ENCODE assay signal across 8 cellular contexts in the genomic region with DNA sequence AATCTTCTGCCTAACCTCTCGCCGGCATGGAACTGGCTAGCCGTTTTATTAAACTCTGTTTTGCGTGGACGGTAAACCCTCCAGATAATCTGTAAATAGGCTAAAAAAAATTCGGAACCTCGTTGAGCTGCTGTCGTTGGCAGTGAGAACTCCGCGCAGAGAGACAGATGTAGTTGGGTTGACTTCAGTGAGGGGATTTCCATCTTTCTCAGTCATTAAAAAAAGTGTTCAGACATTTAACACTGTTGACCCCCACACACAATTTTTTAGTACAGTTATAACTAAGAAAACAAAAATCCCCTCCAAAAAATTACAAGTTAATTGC. TPM values are rescaled to one million over a fixed set of nuclear protein-coding genes. Genes with fewer than 3 reads are reported as not detected.
DNase-seq lines count a peak whose midpoint lies in the region; ATAC-seq and TF ChIP-seq lines count a peak whose summit lies in the region.

No MANE protein-coding gene starts in this region.

- no peaks in the 10 kb centered on the region for H3K9me3 Mint-ChIP-seq in neural crest cell

- H3K4me3 Mint-ChIP-seq in neural crest cell: peak overlapping the region; percentile 94

- H3K4me3 ChIP-seq in DND-41 (ENCODE audit: low read depth in 1 of 2, low read length in 2 of 2): peak overlapping the region; percentile 93 to 96

- H3K36me3 ChIP-seq in DND-41 (ENCODE audit: insufficient read depth, low read length): peaks cover 44% of the 10 kb centered on the region

- peaks cover 64% of the 10 kb centered on the region for H3K79me2 ChIP-seq in DND-41 (ENCODE audit: insufficient read depth, low read length)

- peak overlapping the region; percentile 93 for H3K9ac ChIP-seq in DND-41 (ENCODE audit: low read depth, low read length)

- no peaks in the 10 kb centered on the region for H3K9me3 ChIP-seq in DND-41 (ENCODE audit: insufficient read depth, low read length, severe bottlenecking)

- H3K27ac ChIP-seq in DND-41 (ENCODE audit: low read length): peak overlapping the region; percentile 96

- no peaks in the 10 kb centered on the region for H3K27me3 ChIP-seq in DND-41 (ENCODE audit: insufficient read depth, low read length, poor library complexity)

- H3K27me3 Mint-ChIP-seq in neural crest cell (ENCODE audit: low read depth): no peaks in the 10 kb centered on the region

- peaks cover 52% of the 10 kb centered on the region for H3K4me1 ChIP-seq in DND-41 (ENCODE audit: insufficient read depth, low read length)

- TF ChIP-seq CTCF in DND-41 (IDR thresholded peaks at IDR 0.05; ENCODE audit: borderline replicate concordance, extremely low read depth, low read length, poor library complexity, severe bottlenecking) (no peak), neural crest cell (conservative IDR thresholded peaks at IDR 0.05) (no peak)

- ATAC-seq in DND-41 (ENCODE audit: insufficient read depth, low read depth) (no peak), GM21717 (IDR thresholded peaks at IDR 0.05; ENCODE audit: unreplicated experiment) (peak; percentile 21)

- no peak for DNase-seq in DND-41
- peak; percentile 58 for DNase-seq in NCI-H2171 treated with DMSO at 0.1 percent for 48 hours (lab: John Stamatoyannopoulos, UW)
- DNase-seq in effector CD4-positive, alpha-beta T cell: peak; percentile 20
- no peak for DNase-seq in neural crest cell (ENCODE audit: low read depth, low spot score)
- no peak for DNase-seq in dermis blood vessel endothelial cell
- DNase-seq in pons (ENCODE audit: low spot score): no peak
- DNase-seq in cerebellum (ENCODE audit: low spot score): no peak

- peaks cover 7% of the 10 kb centered on the region for H3K36me3 Mint-ChIP-seq in neural crest cell (ENCODE audit: low read depth)

- H4K20me1 ChIP-seq in DND-41 (ENCODE audit: insufficient read depth, low read length): peaks cover 4% of the 10 kb centered on the region; the same call in 1 of the 2 replicates

- peak overlapping the region; percentile 89 for H2AFZ ChIP-seq in DND-41 (ENCODE audit: low read depth, low read length)

- peak overlapping the region; percentile 62 for H3K4me2 ChIP-seq in DND-41 (ENCODE audit: insufficient read depth, low read length)

- H3K4me1 Mint-ChIP-seq in neural crest cell: peaks cover 28% of the 10 kb centered on the region

- H3K27ac Mint-ChIP-seq in neural crest cell (ENCODE audit: unreplicated experiment): peak overlapping the region; percentile 97

RNA-seq across cellular contexts. Expression of gene PARK7, which starts 0.5 kb away (rescaled TPM):
- total RNA-seq in neural crest cell: 383 and 386 TPM in 2 replicates
- total RNA-seq in dermis blood vessel endothelial cell: 226 and 230 TPM in 2 replicates
- total RNA-seq in cerebellum: 80.4 TPM

RNA-seq across cellular contexts. Expression of gene TNFRSF9, which starts 21.3 kb away (rescaled TPM):
- total RNA-seq in neural crest cell (0.23 and 0.28 TPM in 2 replicates), dermis blood vessel endothelial cell (0.09 and 0.51 TPM in 2 replicates), cerebellum (not detected)

Comparison
In these comparisons a context has a peak if more than half of its experiments do, and no peak if none do; other contexts are left out.
1. DNase-seq: peak in NCI-H2171 treated with DMSO at 0.1 percent for 48 hours (single experiment) and effector CD4-positive, alpha-beta T cell (single experiment); none in DND-41 (single experiment), neural crest cell (single experiment), dermis blood vessel endothelial cell (single experiment), pons (single experiment) and cerebellum (single experiment).